Comparison of ENCODE assay signal across 1 cellular context in the genomic region with DNA sequence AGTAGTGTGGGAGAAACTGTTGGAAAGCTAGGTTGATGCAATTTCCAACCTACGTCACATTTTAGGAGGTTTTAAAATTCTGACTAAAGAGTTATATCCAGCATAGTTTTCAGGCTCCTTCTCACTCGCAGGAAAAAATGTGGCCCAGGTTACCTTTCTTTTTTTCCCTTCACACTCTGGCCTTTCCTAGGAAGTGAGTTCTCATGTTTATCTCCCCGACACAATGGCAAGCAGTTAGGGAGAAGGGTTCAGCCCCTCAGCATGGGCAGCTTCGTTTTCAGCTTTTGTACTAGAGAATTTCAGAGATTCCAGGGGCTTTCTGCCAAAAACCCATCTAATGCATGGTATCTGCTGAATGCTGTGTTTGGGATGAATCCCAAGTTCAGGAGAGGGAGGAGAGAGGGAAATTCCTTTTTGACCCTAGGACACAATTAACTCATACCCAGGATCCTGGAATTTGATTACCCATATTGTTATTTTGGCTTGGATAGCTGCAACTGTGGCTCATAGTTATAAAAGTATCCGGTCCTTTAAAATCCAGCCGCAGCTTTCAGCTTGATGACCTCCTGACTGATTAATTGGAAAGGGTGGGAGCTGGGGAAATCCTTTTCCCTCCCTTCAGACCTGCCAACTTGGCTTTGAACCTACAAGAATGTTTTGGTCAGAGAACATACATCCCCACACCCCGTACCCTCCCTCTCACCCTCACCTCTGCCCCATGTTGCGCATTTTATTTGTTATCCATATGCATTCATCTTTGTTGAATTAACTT.
TF ChIP-seq lines count a peak whose summit lies in the region.

No MANE protein-coding gene starts in this region.

TF ChIP-seq in WTC11, 78 proteins besides CTCF, POLR2A, EP300 and RAD21 (continued from another document):
- TF ChIP-seq, protein P1, sequence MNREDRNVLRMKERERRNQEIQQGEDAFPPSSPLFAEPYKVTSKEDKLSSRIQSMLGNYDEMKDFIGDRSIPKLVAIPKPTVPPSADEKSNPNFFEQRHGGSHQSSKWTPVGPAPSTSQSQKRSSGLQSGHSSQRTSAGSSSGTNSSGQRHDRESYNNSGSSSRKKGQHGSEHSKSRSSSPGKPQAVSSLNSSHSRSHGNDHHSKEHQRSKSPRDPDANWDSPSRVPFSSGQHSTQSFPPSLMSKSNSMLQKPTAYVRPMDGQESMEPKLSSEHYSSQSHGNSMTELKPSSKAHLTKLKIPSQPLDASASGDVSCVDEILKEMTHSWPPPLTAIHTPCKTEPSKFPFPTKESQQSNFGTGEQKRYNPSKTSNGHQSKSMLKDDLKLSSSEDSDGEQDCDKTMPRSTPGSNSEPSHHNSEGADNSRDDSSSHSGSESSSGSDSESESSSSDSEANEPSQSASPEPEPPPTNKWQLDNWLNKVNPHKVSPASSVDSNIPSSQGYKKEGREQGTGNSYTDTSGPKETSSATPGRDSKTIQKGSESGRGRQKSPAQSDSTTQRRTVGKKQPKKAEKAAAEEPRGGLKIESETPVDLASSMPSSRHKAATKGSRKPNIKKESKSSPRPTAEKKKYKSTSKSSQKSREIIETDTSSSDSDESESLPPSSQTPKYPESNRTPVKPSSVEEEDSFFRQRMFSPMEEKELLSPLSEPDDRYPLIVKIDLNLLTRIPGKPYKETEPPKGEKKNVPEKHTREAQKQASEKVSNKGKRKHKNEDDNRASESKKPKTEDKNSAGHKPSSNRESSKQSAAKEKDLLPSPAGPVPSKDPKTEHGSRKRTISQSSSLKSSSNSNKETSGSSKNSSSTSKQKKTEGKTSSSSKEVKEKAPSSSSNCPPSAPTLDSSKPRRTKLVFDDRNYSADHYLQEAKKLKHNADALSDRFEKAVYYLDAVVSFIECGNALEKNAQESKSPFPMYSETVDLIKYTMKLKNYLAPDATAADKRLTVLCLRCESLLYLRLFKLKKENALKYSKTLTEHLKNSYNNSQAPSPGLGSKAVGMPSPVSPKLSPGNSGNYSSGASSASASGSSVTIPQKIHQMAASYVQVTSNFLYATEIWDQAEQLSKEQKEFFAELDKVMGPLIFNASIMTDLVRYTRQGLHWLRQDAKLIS (CRISPR knock-in tag; IDR thresholded peaks at IDR 0.05; ENCODE audit: borderline replicate concordance), result no peak
- TF ChIP-seq, protein P2, sequence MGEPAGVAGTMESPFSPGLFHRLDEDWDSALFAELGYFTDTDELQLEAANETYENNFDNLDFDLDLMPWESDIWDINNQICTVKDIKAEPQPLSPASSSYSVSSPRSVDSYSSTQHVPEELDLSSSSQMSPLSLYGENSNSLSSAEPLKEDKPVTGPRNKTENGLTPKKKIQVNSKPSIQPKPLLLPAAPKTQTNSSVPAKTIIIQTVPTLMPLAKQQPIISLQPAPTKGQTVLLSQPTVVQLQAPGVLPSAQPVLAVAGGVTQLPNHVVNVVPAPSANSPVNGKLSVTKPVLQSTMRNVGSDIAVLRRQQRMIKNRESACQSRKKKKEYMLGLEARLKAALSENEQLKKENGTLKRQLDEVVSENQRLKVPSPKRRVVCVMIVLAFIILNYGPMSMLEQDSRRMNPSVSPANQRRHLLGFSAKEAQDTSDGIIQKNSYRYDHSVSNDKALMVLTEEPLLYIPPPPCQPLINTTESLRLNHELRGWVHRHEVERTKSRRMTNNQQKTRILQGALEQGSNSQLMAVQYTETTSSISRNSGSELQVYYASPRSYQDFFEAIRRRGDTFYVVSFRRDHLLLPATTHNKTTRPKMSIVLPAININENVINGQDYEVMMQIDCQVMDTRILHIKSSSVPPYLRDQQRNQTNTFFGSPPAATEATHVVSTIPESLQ (CRISPR knock-in tag; IDR thresholded peaks at IDR 0.05), result no peak
- TF ChIP-seq, protein P3, sequence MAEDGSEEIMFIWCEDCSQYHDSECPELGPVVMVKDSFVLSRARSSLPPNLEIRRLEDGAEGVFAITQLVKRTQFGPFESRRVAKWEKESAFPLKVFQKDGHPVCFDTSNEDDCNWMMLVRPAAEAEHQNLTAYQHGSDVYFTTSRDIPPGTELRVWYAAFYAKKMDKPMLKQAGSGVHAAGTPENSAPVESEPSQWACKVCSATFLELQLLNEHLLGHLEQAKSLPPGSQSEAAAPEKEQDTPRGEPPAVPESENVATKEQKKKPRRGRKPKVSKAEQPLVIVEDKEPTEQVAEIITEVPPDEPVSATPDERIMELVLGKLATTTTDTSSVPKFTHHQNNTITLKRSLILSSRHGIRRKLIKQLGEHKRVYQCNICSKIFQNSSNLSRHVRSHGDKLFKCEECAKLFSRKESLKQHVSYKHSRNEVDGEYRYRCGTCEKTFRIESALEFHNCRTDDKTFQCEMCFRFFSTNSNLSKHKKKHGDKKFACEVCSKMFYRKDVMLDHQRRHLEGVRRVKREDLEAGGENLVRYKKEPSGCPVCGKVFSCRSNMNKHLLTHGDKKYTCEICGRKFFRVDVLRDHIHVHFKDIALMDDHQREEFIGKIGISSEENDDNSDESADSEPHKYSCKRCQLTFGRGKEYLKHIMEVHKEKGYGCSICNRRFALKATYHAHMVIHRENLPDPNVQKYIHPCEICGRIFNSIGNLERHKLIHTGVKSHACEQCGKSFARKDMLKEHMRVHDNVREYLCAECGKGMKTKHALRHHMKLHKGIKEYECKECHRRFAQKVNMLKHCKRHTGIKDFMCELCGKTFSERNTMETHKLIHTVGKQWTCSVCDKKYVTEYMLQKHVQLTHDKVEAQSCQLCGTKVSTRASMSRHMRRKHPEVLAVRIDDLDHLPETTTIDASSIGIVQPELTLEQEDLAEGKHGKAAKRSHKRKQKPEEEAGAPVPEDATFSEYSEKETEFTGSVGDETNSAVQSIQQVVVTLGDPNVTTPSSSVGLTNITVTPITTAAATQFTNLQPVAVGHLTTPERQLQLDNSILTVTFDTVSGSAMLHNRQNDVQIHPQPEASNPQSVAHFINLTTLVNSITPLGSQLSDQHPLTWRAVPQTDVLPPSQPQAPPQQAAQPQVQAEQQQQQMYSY (CRISPR knock-in tag; IDR thresholded peaks at IDR 0.05), result no peak
- no peak for TF ChIP-seq GRHL2 (CRISPR knock-in tag; IDR thresholded peaks at IDR 0.05; ENCODE audit: insufficient replicate concordance, severe bottlenecking)
- no peak for TF ChIP-seq SMAD4 (CRISPR knock-in tag; IDR thresholded peaks at IDR 0.05)
- TF ChIP-seq, protein P4, sequence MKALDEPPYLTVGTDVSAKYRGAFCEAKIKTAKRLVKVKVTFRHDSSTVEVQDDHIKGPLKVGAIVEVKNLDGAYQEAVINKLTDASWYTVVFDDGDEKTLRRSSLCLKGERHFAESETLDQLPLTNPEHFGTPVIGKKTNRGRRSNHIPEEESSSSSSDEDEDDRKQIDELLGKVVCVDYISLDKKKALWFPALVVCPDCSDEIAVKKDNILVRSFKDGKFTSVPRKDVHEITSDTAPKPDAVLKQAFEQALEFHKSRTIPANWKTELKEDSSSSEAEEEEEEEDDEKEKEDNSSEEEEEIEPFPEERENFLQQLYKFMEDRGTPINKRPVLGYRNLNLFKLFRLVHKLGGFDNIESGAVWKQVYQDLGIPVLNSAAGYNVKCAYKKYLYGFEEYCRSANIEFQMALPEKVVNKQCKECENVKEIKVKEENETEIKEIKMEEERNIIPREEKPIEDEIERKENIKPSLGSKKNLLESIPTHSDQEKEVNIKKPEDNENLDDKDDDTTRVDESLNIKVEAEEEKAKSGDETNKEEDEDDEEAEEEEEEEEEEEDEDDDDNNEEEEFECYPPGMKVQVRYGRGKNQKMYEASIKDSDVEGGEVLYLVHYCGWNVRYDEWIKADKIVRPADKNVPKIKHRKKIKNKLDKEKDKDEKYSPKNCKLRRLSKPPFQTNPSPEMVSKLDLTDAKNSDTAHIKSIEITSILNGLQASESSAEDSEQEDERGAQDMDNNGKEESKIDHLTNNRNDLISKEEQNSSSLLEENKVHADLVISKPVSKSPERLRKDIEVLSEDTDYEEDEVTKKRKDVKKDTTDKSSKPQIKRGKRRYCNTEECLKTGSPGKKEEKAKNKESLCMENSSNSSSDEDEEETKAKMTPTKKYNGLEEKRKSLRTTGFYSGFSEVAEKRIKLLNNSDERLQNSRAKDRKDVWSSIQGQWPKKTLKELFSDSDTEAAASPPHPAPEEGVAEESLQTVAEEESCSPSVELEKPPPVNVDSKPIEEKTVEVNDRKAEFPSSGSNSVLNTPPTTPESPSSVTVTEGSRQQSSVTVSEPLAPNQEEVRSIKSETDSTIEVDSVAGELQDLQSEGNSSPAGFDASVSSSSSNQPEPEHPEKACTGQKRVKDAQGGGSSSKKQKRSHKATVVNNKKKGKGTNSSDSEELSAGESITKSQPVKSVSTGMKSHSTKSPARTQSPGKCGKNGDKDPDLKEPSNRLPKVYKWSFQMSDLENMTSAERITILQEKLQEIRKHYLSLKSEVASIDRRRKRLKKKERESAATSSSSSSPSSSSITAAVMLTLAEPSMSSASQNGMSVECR (CRISPR knock-in tag; IDR thresholded peaks at IDR 0.05; ENCODE audit: borderline replicate concordance), result no peak
- no peak for TF ChIP-seq ZBTB21 (CRISPR knock-in tag; IDR thresholded peaks at IDR 0.05; ENCODE audit: borderline replicate concordance)
- TF ChIP-seq JUN (CRISPR knock-in tag; IDR thresholded peaks at IDR 0.05), result no peak
